ENCODE assay signal across 10 cellular contexts in genomic region chr11:75536786-75537629, GRCh38. TPM values are rescaled to one million over a fixed set of nuclear protein-coding genes. Genes with fewer than 3 reads are reported as not detected.
DNase-seq lines count a peak whose midpoint lies in the region; ATAC-seq and TF ChIP-seq lines count a peak whose summit lies in the region.
"Had no signal": no experiment of that assay in that cellular context is flagged by ENCODE, and none has a peak within 500 bp of the region (broad histone marks: within the 10 kb centered on the region; RNA-seq: fewer than 3 reads in every experiment).

No MANE protein-coding gene starts in this region.

- H3K36me3 ChIP-seq in CD4-positive, CD25-positive, alpha-beta regulatory T cell (ENCODE audit: control insufficient read depth, insufficient read depth, low read length) = no peaks in the 10 kb centered on the region
- no peaks in the 10 kb centered on the region for H3K36me3 ChIP-seq in neural progenitor cell
- H3K36me3 ChIP-seq: cardiac muscle cell had no signal

- CTCF ChIA-PET in activated B cell treated with CpG ODN at 0.5 μM for 24 hours (lab: Charles Lee) = interaction anchor here (1.3 to 9.3 kb wide), 3 partner anchors 92 to 96 kb away, joined by 3 to 153 read pairs (median 4); no protein-coding TSS in a partner anchor

- H2AFZ ChIP-seq in neural progenitor cell (replicated peaks) = no peak overlapping the region

- ATAC-seq in CD4-positive, CD25-positive, alpha-beta regulatory T cell (ENCODE audit: low read depth in 2 of 2) = peak; percentile 55 to 58
- ATAC-seq in HG03378 (IDR thresholded peaks at IDR 0.05; ENCODE audit: unreplicated experiment) (peak; percentile 78), activated B cell treated with CpG ODN at 0.5 μM for 24 hours (ENCODE audit: low read depth) (peak; percentile 90)

- no peaks in the 10 kb centered on the region for H3K36me3 Mint-ChIP-seq in CD4-positive, CD25-positive, alpha-beta regulatory T cell
- no peaks in the 10 kb centered on the region for H3K36me3 Mint-ChIP-seq in activated B cell treated with CpG ODN at 0.5 μM for 24 hours (ENCODE audit: low read depth)
- H3K36me3 Mint-ChIP-seq in neural progenitor cell = no peaks in the 10 kb centered on the region

- H3K4me3 Mint-ChIP-seq in CD4-positive, CD25-positive, alpha-beta regulatory T cell = peak overlapping the region in 1 of 4 donors; percentile 34
- H3K4me3 Mint-ChIP-seq in activated B cell treated with CpG ODN at 0.5 μM for 24 hours = peak overlapping the region; percentile 69
- peak overlapping the region; percentile 14 for H3K4me3 Mint-ChIP-seq in neural progenitor cell

- no peaks in the 10 kb centered on the region for H3K27me3 Mint-ChIP-seq in CD4-positive, CD25-positive, alpha-beta regulatory T cell
- H3K27me3 Mint-ChIP-seq in activated B cell treated with CpG ODN at 0.5 μM for 24 hours (peaks cover 8% of the 10 kb centered on the region), neural progenitor cell (ENCODE audit: insufficient read depth, low read depth) (peaks cover 5% of the 10 kb centered on the region)

- H3K79me2 ChIP-seq in neural progenitor cell (ENCODE audit: low read depth) = no peaks in the 10 kb centered on the region

- no peak overlapping the region for H3K9ac ChIP-seq in neural progenitor cell

- peaks cover 15% of the 10 kb centered on the region for H3K4me1 ChIP-seq in CD4-positive, CD25-positive, alpha-beta regulatory T cell (ENCODE audit: control insufficient read depth, insufficient read depth, low read length, poor library complexity, severe bottlenecking)
- H3K4me1 ChIP-seq in neural progenitor cell = no peaks in the 10 kb centered on the region

- no peaks in the 10 kb centered on the region for H3K9me3 ChIP-seq in CD4-positive, CD25-positive, alpha-beta regulatory T cell (ENCODE audit: control insufficient read depth in 2 of 2, low read length in 2 of 2)
- H3K9me3 ChIP-seq in neural progenitor cell (ENCODE audit: low read depth) = no peaks in the 10 kb centered on the region

- peak in 1 of 3 donors; percentile 79 for DNase-seq in CD4-positive, CD25-positive, alpha-beta regulatory T cell
- DNase-seq in GM19240 (ENCODE audit: insufficient read length, low spot score) (peak; percentile 83), activated B cell treated with CpG ODN at 0.5 μM for 24 hours (peak; percentile 52), neural progenitor cell (ENCODE audit: low spot score) (no peak), SK-N-DZ (ENCODE audit: low spot score) (no peak), NCI-H510A (lab: John Stamatoyannopoulos, UW) (no peak), AG08396 (ENCODE audit: low spot score) (no peak)

- no peaks in the 10 kb centered on the region for H3F3A ChIP-seq in neural progenitor cell (ENCODE audit: low read depth)

- no peak overlapping the region for H3K27ac ChIP-seq in CD4-positive, CD25-positive, alpha-beta regulatory T cell (ENCODE audit: insufficient read depth, low read length, poor library complexity, severe bottlenecking)
- H3K27ac ChIP-seq in neural progenitor cell = no peak overlapping the region
- H3K27ac ChIP-seq: cardiac muscle cell, skin epidermis had no signal

- POLR2A ChIA-PET in activated B cell treated with CpG ODN at 0.5 μM for 24 hours (lab: Charles Lee) = interaction anchor here (0.5 to 1.5 kb wide), 7 partner anchors 12 to 141 kb away, joined by 3 to 6 read pairs (median 3); partner anchors contain the start of genes GDPD5, KLHL35 and SERPINH1

- H3K9me3 Mint-ChIP-seq in CD4-positive, CD25-positive, alpha-beta regulatory T cell = no peaks in the 10 kb centered on the region
- H3K9me3 Mint-ChIP-seq in activated B cell treated with CpG ODN at 0.5 μM for 24 hours (no peaks in the 10 kb centered on the region), neural progenitor cell (no peaks in the 10 kb centered on the region)

- no peaks in the 10 kb centered on the region for H4K20me1 ChIP-seq in neural progenitor cell (ENCODE audit: low read depth)

- H3K27me3 ChIP-seq in CD4-positive, CD25-positive, alpha-beta regulatory T cell (ENCODE audit: control insufficient read depth, insufficient read depth, low read length) = no peaks in the 10 kb centered on the region
- H3K27me3 ChIP-seq in neural progenitor cell = no peaks in the 10 kb centered on the region
- H3K27me3 ChIP-seq: cardiac muscle cell had no signal

- H3K27ac Mint-ChIP-seq in CD4-positive, CD25-positive, alpha-beta regulatory T cell = peak overlapping the region; percentile 1 to 60 (median 23)
- H3K27ac Mint-ChIP-seq in activated B cell treated with CpG ODN at 0.5 μM for 24 hours (peak overlapping the region; percentile 60), neural progenitor cell (no peak overlapping the region)

- H3K4me3 ChIP-seq in CD4-positive, CD25-positive, alpha-beta regulatory T cell (ENCODE audit: low read depth, low read length) = no peak overlapping the region
- no peak overlapping the region for H3K4me3 ChIP-seq in neural progenitor cell
- H3K4me3 ChIP-seq: cardiac muscle cell, skin epidermis had no signal

- H3K4me1 Mint-ChIP-seq in CD4-positive, CD25-positive, alpha-beta regulatory T cell = peaks cover 11 to 39% (median 19%) of the 10 kb centered on the region in 4 donors
- H3K4me1 Mint-ChIP-seq in activated B cell treated with CpG ODN at 0.5 μM for 24 hours (peaks cover 36% of the 10 kb centered on the region), neural progenitor cell (peaks cover 33% of the 10 kb centered on the region)

- intact Hi-C loops in activated B cell treated with CpG ODN at 0.5 μM for 24 hours (cut with micrococcal nuclease) = loop anchor here (1.0 to 2.0 kb wide), 2 partner anchors 12 to 154 kb away; partner anchors contain the start of gene GDPD5

- no peak for TF ChIP-seq CTCF in activated B cell treated with CpG ODN at 0.5 μM for 24 hours (IDR thresholded peaks at IDR 0.05)
- TF ChIP-seq CTCF in neural progenitor cell (IDR thresholded peaks at IDR 0.05) = no peak

- H3K4me2 ChIP-seq in neural progenitor cell = no peak overlapping the region

RNA-seq across cellular contexts. Expression of gene GDPD5, which starts 11.3 kb away (rescaled TPM):
- 170 TPM for total RNA-seq in CD4-positive, CD25-positive, alpha-beta regulatory T cell
- 10 to 100 TPM in 3 of 4 donors, 1 to 10 TPM in 1; 8.0 to 23.4 (median 15.9) TPM for polyA plus RNA-seq in CD4-positive, CD25-positive, alpha-beta regulatory T cell
- total RNA-seq in activated B cell treated with CpG ODN at 0.5 μM for 24 hours (22.2 and 23.9 TPM in 2 replicates), neural progenitor cell (ENCODE audit: low replicate concordance) (11.3 and 32.7 TPM in 2 replicates)
- 1.9 and 2.7 TPM in 2 replicates for polyA plus RNA-seq in SK-N-DZ (2014; cell fraction: cytosol; rRNA removed)
- 3.8 and 4.1 TPM in 2 replicates for polyA plus RNA-seq in SK-N-DZ (2014; cell fraction: nucleus; rRNA removed)

RNA-seq across cellular contexts. Expression of gene SERPINH1, which starts 25.0 kb away (rescaled TPM):
- total RNA-seq in CD4-positive, CD25-positive, alpha-beta regulatory T cell = 3.4 TPM
- polyA plus RNA-seq in CD4-positive, CD25-positive, alpha-beta regulatory T cell = 1 to 10 TPM; 1.2 to 4.5 (median 3.3) TPM
- 4.5 and 5.6 TPM in 2 replicates for total RNA-seq in activated B cell treated with CpG ODN at 0.5 μM for 24 hours
- 219 and 589 TPM in 2 replicates for total RNA-seq in neural progenitor cell (ENCODE audit: low replicate concordance)
- 72.3 and 87.9 TPM in 2 replicates for polyA plus RNA-seq in SK-N-DZ (2014; cell fraction: cytosol; rRNA removed)
- polyA plus RNA-seq in SK-N-DZ (2014; cell fraction: nucleus; rRNA removed) = 29.8 and 41.3 TPM in 2 replicates

Comparison
In these comparisons a context has a peak if more than half of its experiments do, and no peak if none do; other contexts are left out.
1. DNase-seq: peak in GM19240 (single experiment) and activated B cell treated with CpG ODN at 0.5 μM for 24 hours (single experiment); none in neural progenitor cell (single experiment), SK-N-DZ (single experiment), NCI-H510A (single experiment) and AG08396 (single experiment).
2. RNA of gene SERPINH1, which starts 25.0 kb away (total RNA-seq): 219 to 589 TPM in neural progenitor cell; 4.5 to 5.6 TPM in activated B cell treated with CpG ODN at 0.5 μM for 24 hours and 3.4 TPM in CD4-positive, CD25-positive, alpha-beta regulatory T cell (single experiment); every median in the first group is over 10 times any median in the second.
3. Peak in every context shown above with its lines, with median percentiles within 50 percentile points of each other: ATAC-seq.